In genomic region chr16:10362864-10363197, GRCh38 we compare ENCODE assay signal across 8 cellular contexts. TPM values are rescaled to one million over a fixed set of nuclear protein-coding genes. Genes with fewer than 3 reads are reported as not detected.
A peak's percentile ranks its signal among the peaks of the same experiment; 100 is the strongest.
DNase-seq lines count a peak whose midpoint lies in the region; ATAC-seq, FAIRE-seq and TF ChIP-seq lines count a peak whose summit lies in the region.
"Not testable (repeated sequence)": the region's sequence is repeated elsewhere in the genome, so short reads cannot be mapped to it uniquely, and the experiment has no call there.

No MANE protein-coding gene starts in this region.

- not testable (repeated sequence) for H3K9me3 Mint-ChIP-seq in CD4-positive, alpha-beta T cell; T-cell; activated naive CD4-positive, alpha-beta T cell treated with anti-CD3 and anti-CD28 coated beads, Interleukin-2, amount 50 U/mL, for 24 hours; stimulated activated naive CD8-positive, alpha-beta T cell treated with anti-CD3 and anti-CD28 coated beads, Interleukin-15, Interleukin-2, amounts not matched to agents 100 ng/mL and 50 ng/mL, for 24 hours
- H3K9me3 Mint-ChIP-seq in activated CD4-positive, alpha-beta T cell treated with anti-CD3 and anti-CD28 coated beads, Interleukin-2, amount 10 ng/mL, durations not matched to agents 7 days and 5 days = peaks cover 11% of the 10 kb centered on the region
- peaks cover 0 to 19% (median 6%) of the 10 kb centered on the region in 9 donors for H3K9me3 Mint-ChIP-seq in naive thymus-derived CD8-positive, alpha-beta T cell

- not testable (repeated sequence) for H3K27ac ChIP-seq in CD4-positive, alpha-beta T cell (ENCODE audit: low read depth, low read length)
- peak overlapping the region; percentile 75 for H3K27ac ChIP-seq in HepG2 (ENCODE audit: extremely low read length, insufficient read depth, low read length)

- H2AFZ ChIP-seq in HepG2 (ENCODE audit: low read length) = not testable (repeated sequence)

- not testable (repeated sequence) for H3K9ac ChIP-seq in HepG2 (ENCODE audit: insufficient read depth, low read depth, low read length)

- not testable (repeated sequence) for H3K36me3 ChIP-seq in HepG2 (replicated peaks in 1 of 2; ENCODE audit: control insufficient read depth in 1 of 2, insufficient read depth in 2 of 2, low read length in 2 of 2)

- CTCF ChIA-PET in CD4-positive, alpha-beta T cell (lab: Charles Lee); activated CD4-positive, alpha-beta T cell treated with anti-CD3 and anti-CD28 coated beads, Interleukin-2, amount 10 ng/mL, durations not matched to agents 7 days and 5 days (lab: Charles Lee); HepG2 (lab: Yijun Ruan, JAX; ENCODE audit: low intra/inter-chr PET ratio, low total read pairs): not testable (repeated sequence)
- CTCF ChIA-PET in T-cell (lab: Charles Lee) = interaction anchor here in 1 of 2 donors (0.8 kb wide), 1 partner anchor 23 kb away, joined by 3 read pairs; the partner anchor contains the start of gene ATF7IP2

- TF ChIP-seq RAD21 in HepG2 (CRISPR knock-in tag; IDR thresholded peaks at IDR 0.05) = not testable (repeated sequence)

- WGBS in HepG2 (ENCODE audit: low lambda C conversion rate) = 59% methylated on average over 4 of the region's 4 CpGs

- TF ChIP-seq CTCF in CD4-positive, alpha-beta T cell (IDR thresholded peaks at IDR 0.05); HepG2 (CRISPR knock-in tag; IDR thresholded peaks at IDR 0.05): not testable (repeated sequence)

- not testable (repeated sequence) for BruUV-seq in HepG2 (replicated peaks; lab: Mats Ljungman, UMichigan)

- POLR2A ChIA-PET in CD4-positive, alpha-beta T cell (lab: Charles Lee) = interaction anchor here (0.8 to 1.2 kb wide), 2 partner anchors 23 to 34 kb away, joined by 8 to 9 read pairs; partner anchors contain the start of gene ATF7IP2
- POLR2A ChIA-PET in T-cell (lab: Charles Lee); activated CD4-positive, alpha-beta T cell treated with anti-CD3 and anti-CD28 coated beads, Interleukin-2, amount 10 ng/mL, durations not matched to agents 7 days and 5 days (lab: Charles Lee): not testable (repeated sequence)
- POLR2A ChIA-PET in HepG2 (lab: Yijun Ruan, JAX) = interaction anchor here (0.8 to 1.6 kb wide), 10 partner anchors 19 to 381 kb away, joined by 3 to 18 read pairs (median 4); partner anchors contain the start of genes ATF7IP2 and NUBP1
- POLR2A ChIA-PET in naive thymus-derived CD8-positive, alpha-beta T cell (lab: Charles Lee) = interaction anchor here (0.6 to 1.2 kb wide), 4 partner anchors 11 to 716 kb away, joined by 4 to 7 read pairs (median 5); partner anchors contain the start of gene ATF7IP2

- H3K27me3 ChIP-seq in CD4-positive, alpha-beta T cell (ENCODE audit: control insufficient read depth, insufficient read depth, low read length); HepG2 (ENCODE audit: control insufficient read depth in 1 of 2, insufficient read depth in 2 of 2, low read length in 2 of 2): not testable (repeated sequence)

- H3K27ac Mint-ChIP-seq in CD4-positive, alpha-beta T cell = peak overlapping the region; percentile 76
- H3K27ac Mint-ChIP-seq in T-cell = peak overlapping the region; percentile 83 to 90
- H3K27ac Mint-ChIP-seq in activated CD4-positive, alpha-beta T cell treated with anti-CD3 and anti-CD28 coated beads, Interleukin-2, amount 10 ng/mL, durations not matched to agents 7 days and 5 days = peak overlapping the region; percentile 36
- H3K27ac Mint-ChIP-seq in activated naive CD4-positive, alpha-beta T cell treated with anti-CD3 and anti-CD28 coated beads, Interleukin-2, amount 50 U/mL, for 24 hours = not testable (repeated sequence)
- peak overlapping the region in 6 of 10 donors; percentile 44 to 93 (median 86) for H3K27ac Mint-ChIP-seq in naive thymus-derived CD8-positive, alpha-beta T cell
- H3K27ac Mint-ChIP-seq in stimulated activated naive CD8-positive, alpha-beta T cell treated with anti-CD3 and anti-CD28 coated beads, Interleukin-15, Interleukin-2, amounts not matched to agents 100 ng/mL and 50 ng/mL, for 24 hours = peak overlapping the region; percentile 51

- not testable (repeated sequence) for H3K36me3 Mint-ChIP-seq in CD4-positive, alpha-beta T cell (ENCODE audit: low read depth); T-cell; activated CD4-positive, alpha-beta T cell treated with anti-CD3 and anti-CD28 coated beads, Interleukin-2, amount 10 ng/mL, durations not matched to agents 7 days and 5 days (ENCODE audit: low read depth); activated naive CD4-positive, alpha-beta T cell treated with anti-CD3 and anti-CD28 coated beads, Interleukin-2, amount 50 U/mL, for 24 hours; naive thymus-derived CD8-positive, alpha-beta T cell; stimulated activated naive CD8-positive, alpha-beta T cell treated with anti-CD3 and anti-CD28 coated beads, Interleukin-15, Interleukin-2, amounts not matched to agents 100 ng/mL and 50 ng/mL, for 24 hours (ENCODE audit: low read depth)

- not testable (repeated sequence) for H3K4me1 Mint-ChIP-seq in CD4-positive, alpha-beta T cell (ENCODE audit: low read depth)
- H3K4me1 Mint-ChIP-seq in T-cell = peaks cover 14 to 23% (median 19%) of the 10 kb centered on the region in 3 donors
- peaks cover 20% of the 10 kb centered on the region for H3K4me1 Mint-ChIP-seq in activated CD4-positive, alpha-beta T cell treated with anti-CD3 and anti-CD28 coated beads, Interleukin-2, amount 10 ng/mL, durations not matched to agents 7 days and 5 days
- peaks cover 12% of the 10 kb centered on the region for H3K4me1 Mint-ChIP-seq in activated naive CD4-positive, alpha-beta T cell treated with anti-CD3 and anti-CD28 coated beads, Interleukin-2, amount 50 U/mL, for 24 hours
- peaks cover 7 to 22% (median 13%) of the 10 kb centered on the region in 4 donors for H3K4me1 Mint-ChIP-seq in naive thymus-derived CD8-positive, alpha-beta T cell
- H3K4me1 Mint-ChIP-seq in stimulated activated naive CD8-positive, alpha-beta T cell treated with anti-CD3 and anti-CD28 coated beads, Interleukin-15, Interleukin-2, amounts not matched to agents 100 ng/mL and 50 ng/mL, for 24 hours (ENCODE audit: low read depth) = peaks cover 20% of the 10 kb centered on the region

- not testable (repeated sequence) for H3K4me3 ChIP-seq in HepG2 (replicated peaks in 1 of 3; ENCODE audit: insufficient read depth in 1 of 3, low read depth in 2 of 3, low read length in 3 of 3)

- not testable (repeated sequence) for ATAC-seq in CD4-positive, alpha-beta T cell (ENCODE audit: poor library complexity); T-cell (replicated peaks in 1 of 4); HepG2; naive thymus-derived CD8-positive, alpha-beta T cell

- intact Hi-C loops in CD4-positive, alpha-beta T cell (cut with DNase I, micrococcal nuclease) = not testable (repeated sequence)
- intact Hi-C loops in HepG2 (cut with micrococcal nuclease; ENCODE audit: unreplicated experiment) = loop anchor here (2.0 kb wide), 1 partner anchor 106 kb away; no protein-coding TSS in a partner anchor

- not testable (repeated sequence) for H4K20me1 ChIP-seq in HepG2 (ENCODE audit: insufficient read depth, low read length)

- H3K79me2 ChIP-seq in HepG2 (ENCODE audit: insufficient read depth, low read length) = not testable (repeated sequence)

- TF ChIP-seq POLR2A in HepG2 (IDR thresholded peaks at IDR 0.05; ENCODE audit: insufficient read depth in 1 of 2, low read depth in 2 of 2, low read length in 2 of 2) = not testable (repeated sequence)

- H3K27me3 Mint-ChIP-seq in CD4-positive, alpha-beta T cell; T-cell; activated CD4-positive, alpha-beta T cell treated with anti-CD3 and anti-CD28 coated beads, Interleukin-2, amount 10 ng/mL, durations not matched to agents 7 days and 5 days; activated naive CD4-positive, alpha-beta T cell treated with anti-CD3 and anti-CD28 coated beads, Interleukin-2, amount 50 U/mL, for 24 hours; naive thymus-derived CD8-positive, alpha-beta T cell; stimulated activated naive CD8-positive, alpha-beta T cell treated with anti-CD3 and anti-CD28 coated beads, Interleukin-15, Interleukin-2, amounts not matched to agents 100 ng/mL and 50 ng/mL, for 24 hours: not testable (repeated sequence)

- H3K9me3 ChIP-seq in CD4-positive, alpha-beta T cell (ENCODE audit: control insufficient read depth, low read length); HepG2 (ENCODE audit: low read length): not testable (repeated sequence)

- H3K4me1 ChIP-seq in HepG2 (ENCODE audit: insufficient read depth, low read length) = peaks cover 75% of the 10 kb centered on the region

- not testable (repeated sequence) for TF ChIP-seq EP300 in HepG2 (IDR thresholded peaks at IDR 0.05; ENCODE audit: low read depth in 2 of 2, low read length in 2 of 2); HepG2 (CRISPR knock-in tag; IDR thresholded peaks at IDR 0.05; ENCODE audit: borderline replicate concordance)

- peak; percentile 66 for FAIRE-seq in GM19239 (lab: Jason Lieb, UNC)
- not testable (repeated sequence) for FAIRE-seq in HepG2 (lab: Jason Lieb, UNC)

- peak overlapping the region; percentile 64 for H3K4me2 ChIP-seq in HepG2 (ENCODE audit: low read depth, low read length)

- H3K4me3 Mint-ChIP-seq in CD4-positive, alpha-beta T cell; activated CD4-positive, alpha-beta T cell treated with anti-CD3 and anti-CD28 coated beads, Interleukin-2, amount 10 ng/mL, durations not matched to agents 7 days and 5 days; stimulated activated naive CD8-positive, alpha-beta T cell treated with anti-CD3 and anti-CD28 coated beads, Interleukin-15, Interleukin-2, amounts not matched to agents 100 ng/mL and 50 ng/mL, for 24 hours: not testable (repeated sequence)
- H3K4me3 Mint-ChIP-seq in T-cell = peak overlapping the region in 2 of 3 donors; percentile 4 to 73
- H3K4me3 Mint-ChIP-seq in activated naive CD4-positive, alpha-beta T cell treated with anti-CD3 and anti-CD28 coated beads, Interleukin-2, amount 50 U/mL, for 24 hours = peak overlapping the region; percentile 15
- H3K4me3 Mint-ChIP-seq in naive thymus-derived CD8-positive, alpha-beta T cell = peak overlapping the region in 9 of 10 donors; percentile 44 to 74 (median 71)

- in situ Hi-C loops in HepG2 (cut with HindIII; ENCODE audit: extremely low pct_ligation_motif_present, low pct_unique_long_range_greater_than_20kb) = not testable (repeated sequence)

- not testable (repeated sequence) for DNase-seq in CD4-positive, alpha-beta T cell; GM19239 (ENCODE audit: insufficient read length, low spot score); T-cell; activated CD4-positive, alpha-beta T cell treated with anti-CD3 and anti-CD28 coated beads, Interleukin-2, amount 10 ng/mL, durations not matched to agents 7 days and 5 days; HepG2 (ENCODE audit: low spot score); naive thymus-derived CD8-positive, alpha-beta T cell

RNA-seq across cellular contexts. Expression of gene ATF7IP2, which starts 23.0 kb away (rescaled TPM):
- total RNA-seq in CD4-positive, alpha-beta T cell = 10 to 100 TPM; 82.9 to 86.9 TPM
- total RNA-seq in T-cell (10 to 100 TPM; 49.1 to 97.1 (median 56.7) TPM), HepG2 (2016; rRNA removed; fragmentation: Illumina TruSeq; extraction: Trizol) (98.1 and 117 TPM in 2 replicates)
- total RNA-seq in activated CD4-positive, alpha-beta T cell treated with anti-CD3 and anti-CD28 coated beads, Interleukin-2, amount 10 ng/mL, durations not matched to agents 7 days and 5 days = 10 to 100 TPM; 34.7 to 38.1 TPM
- total RNA-seq in HepG2 (2016; cell fraction: cytosol; rRNA removed; fragmentation: Illumina TruSeq; extraction: Trizol; ENCODE audit: low read depth) = 101 and 109 TPM in 2 replicates
- total RNA-seq in HepG2 (2016; cell fraction: insoluble cytoplasmic fraction; rRNA removed; fragmentation: Illumina TruSeq; extraction: Trizol) = 106 and 115 TPM in 2 replicates
- 107 and 129 TPM in 2 replicates for total RNA-seq in HepG2 (2016; cell fraction: membrane; rRNA removed; fragmentation: Illumina TruSeq; extraction: Trizol)
- total RNA-seq in HepG2 (2016; cell fraction: nucleus; rRNA removed; fragmentation: Illumina TruSeq; extraction: Trizol) = 161 and 171 TPM in 2 replicates
- polyA plus RNA-seq in HepG2 (2011; rRNA removed) = 128 and 217 TPM in 2 replicates
- polyA plus RNA-seq in HepG2 (2011; cell fraction: cytosol; rRNA removed) = 62.4 and 72.6 TPM in 2 replicates
- polyA plus RNA-seq in HepG2 (2011; cell fraction: nucleus; rRNA removed) = 208 and 219 TPM in 2 replicates
- 35.1 and 53.6 TPM in 2 replicates for polyA plus RNA-seq in HepG2 (2012)
- 30.6 and 34.0 TPM in 2 replicates for polyA plus RNA-seq in HepG2 (2016; cell fraction: cytosol; fragmentation: Illumina TruSeq; extraction: Trizol; ENCODE audit: low read depth)
- 100 and 111 TPM in 2 replicates for polyA plus RNA-seq in HepG2 (2016; cell fraction: insoluble cytoplasmic fraction; fragmentation: Illumina TruSeq; extraction: Trizol; ENCODE audit: low read depth)
- polyA plus RNA-seq in HepG2 (2016; cell fraction: membrane; fragmentation: Illumina TruSeq; extraction: Trizol; ENCODE audit: low read depth) = 46.8 and 54.0 TPM in 2 replicates
- 251 and 257 TPM in 2 replicates for polyA plus RNA-seq in HepG2 (2016; cell fraction: nucleus; fragmentation: Illumina TruSeq; extraction: Trizol; ENCODE audit: insufficient read depth, low read depth)
- polyA minus RNA-seq in HepG2 (2011; rRNA and poly(A)+ RNA removed; ENCODE audit: low replicate concordance) = 0.33 and 64.9 TPM in 2 replicates
- polyA minus RNA-seq in HepG2 (2011; cell fraction: cytosol; rRNA and poly(A)+ RNA removed) = 15.6 and 16.1 TPM in 2 replicates
- 264 and 280 TPM in 2 replicates for polyA minus RNA-seq in HepG2 (2011; cell fraction: nucleus; rRNA and poly(A)+ RNA removed)
- total RNA-seq in naive thymus-derived CD8-positive, alpha-beta T cell = 10 to 100 TPM; 87.6 to 89.9 TPM
- 100 to 1,000 TPM; 121 to 182 (median 175) TPM for polyA plus RNA-seq in naive thymus-derived CD8-positive, alpha-beta T cell
